1 cellular context compared by ENCODE assay signal in genomic region chr6:118708736-118709135, GRCh38.
TF ChIP-seq lines count a peak whose summit lies in the region.

No MANE protein-coding gene starts in this region.

TF ChIP-seq in GM12878, 131 proteins besides CTCF, POLR2A, EP300 and RAD21 (continued from another document):
- TF ChIP-seq, protein P1, sequence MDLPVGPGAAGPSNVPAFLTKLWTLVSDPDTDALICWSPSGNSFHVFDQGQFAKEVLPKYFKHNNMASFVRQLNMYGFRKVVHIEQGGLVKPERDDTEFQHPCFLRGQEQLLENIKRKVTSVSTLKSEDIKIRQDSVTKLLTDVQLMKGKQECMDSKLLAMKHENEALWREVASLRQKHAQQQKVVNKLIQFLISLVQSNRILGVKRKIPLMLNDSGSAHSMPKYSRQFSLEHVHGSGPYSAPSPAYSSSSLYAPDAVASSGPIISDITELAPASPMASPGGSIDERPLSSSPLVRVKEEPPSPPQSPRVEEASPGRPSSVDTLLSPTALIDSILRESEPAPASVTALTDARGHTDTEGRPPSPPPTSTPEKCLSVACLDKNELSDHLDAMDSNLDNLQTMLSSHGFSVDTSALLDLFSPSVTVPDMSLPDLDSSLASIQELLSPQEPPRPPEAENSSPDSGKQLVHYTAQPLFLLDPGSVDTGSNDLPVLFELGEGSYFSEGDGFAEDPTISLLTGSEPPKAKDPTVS (IDR thresholded peaks at IDR 0.05; ENCODE audit: low read depth, low read length): no peak
- TF ChIP-seq FOXM1 (IDR thresholded peaks at IDR 0.05; ENCODE audit: low read depth, low read length): no peak
- TF ChIP-seq BRCA1 (IDR thresholded peaks at IDR 0.05; ENCODE audit: low read depth, low read length): no peak
- no peak for TF ChIP-seq IKZF1 (conservative IDR thresholded peaks at IDR 0.05)
- TF ChIP-seq IRF4 (IDR thresholded peaks at IDR 0.05; ENCODE audit: low read depth, low read length): no peak
- TF ChIP-seq, protein P2, sequence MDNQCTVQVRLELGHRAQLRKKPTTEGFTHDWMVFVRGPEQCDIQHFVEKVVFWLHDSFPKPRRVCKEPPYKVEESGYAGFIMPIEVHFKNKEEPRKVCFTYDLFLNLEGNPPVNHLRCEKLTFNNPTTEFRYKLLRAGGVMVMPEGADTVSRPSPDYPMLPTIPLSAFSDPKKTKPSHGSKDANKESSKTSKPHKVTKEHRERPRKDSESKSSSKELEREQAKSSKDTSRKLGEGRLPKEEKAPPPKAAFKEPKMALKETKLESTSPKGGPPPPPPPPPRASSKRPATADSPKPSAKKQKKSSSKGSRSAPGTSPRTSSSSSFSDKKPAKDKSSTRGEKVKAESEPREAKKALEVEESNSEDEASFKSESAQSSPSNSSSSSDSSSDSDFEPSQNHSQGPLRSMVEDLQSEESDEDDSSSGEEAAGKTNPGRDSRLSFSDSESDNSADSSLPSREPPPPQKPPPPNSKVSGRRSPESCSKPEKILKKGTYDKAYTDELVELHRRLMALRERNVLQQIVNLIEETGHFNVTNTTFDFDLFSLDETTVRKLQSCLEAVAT (IDR thresholded peaks at IDR 0.05): no peak
- TF ChIP-seq CEBPB (IDR thresholded peaks at IDR 0.05; ENCODE audit: borderline replicate concordance in 1 of 2, low read depth in 2 of 2, low read length in 2 of 2): no peak
- TF ChIP-seq ATF3 (IDR thresholded peaks at IDR 0.05; ENCODE audit: borderline replicate concordance, extremely low read depth, low read depth, low read length): no peak
- no peak for TF ChIP-seq RAD51 (IDR thresholded peaks at IDR 0.05)
- TF ChIP-seq SREBF2 (IDR thresholded peaks at IDR 0.05; ENCODE audit: low read length): no peak
